18 cellular contexts compared by ENCODE assay signal in genomic region chr1:83065952-83066727, GRCh38.
A peak's percentile ranks its signal among the peaks of the same experiment; 100 is the strongest.
DNase-seq lines count a peak whose midpoint lies in the region; ATAC-seq and TF ChIP-seq lines count a peak whose summit lies in the region.
"Had no signal": no experiment of that assay in that cellular context is flagged by ENCODE, and none has a peak within 500 bp of the region (broad histone marks: within the 10 kb centered on the region; RNA-seq: fewer than 3 reads in every experiment).

No MANE protein-coding gene starts in this region.

- no peak overlapping the region for H3K4me3 ChIP-seq in HUES6 (ENCODE audit: low read depth, low read length)
- H3K4me3 ChIP-seq in endodermal cell (ENCODE audit: low read length): no peak overlapping the region
- H3K4me3 ChIP-seq: SJSA1 had no signal

- no peak overlapping the region for H3K9ac ChIP-seq in HUES6 (ENCODE audit: low read length)
- no peak overlapping the region for H3K9ac ChIP-seq in endodermal cell (ENCODE audit: extremely low read depth, low read length, poor library complexity, severe bottlenecking)
- H3K9ac ChIP-seq: KMS-11 had no signal

- H3K4me1 Mint-ChIP-seq in WTC11: peaks cover 30% of the 10 kb centered on the region
- H3K4me1 Mint-ChIP-seq in endodermal cell: no peaks in the 10 kb centered on the region

- H3K27me3 Mint-ChIP-seq in WTC11 (ENCODE audit: low read depth) (no peaks in the 10 kb centered on the region), endodermal cell (ENCODE audit: insufficient read depth) (no peaks in the 10 kb centered on the region)

- H3K27ac Mint-ChIP-seq in WTC11: no peak overlapping the region
- peak overlapping the region; percentile 58 for H3K27ac Mint-ChIP-seq in endodermal cell

- TF ChIP-seq CTCF in WTC11 (IDR thresholded peaks at IDR 0.05): no peak
- TF ChIP-seq CTCF in endodermal cell (conservative IDR thresholded peaks at IDR 0.05): no peak

- H3K9me3 Mint-ChIP-seq in WTC11 (peaks cover 11% of the 10 kb centered on the region; the same call in 1 of the 2 replicates), endodermal cell (no peaks in the 10 kb centered on the region)

- DNase-seq in WTC11 (ENCODE audit: low spot score) (peak; percentile 10), endodermal cell (no peak), lung microvascular endothelial cell (ENCODE audit: low read depth in 2 of 2) (peak; percentile 1 to 11), T1000 (lab: John Stamatoyannopoulos, UW) (no peak), NCI-H2171 treated with DMSO at 0.1 percent for 48 hours (lab: John Stamatoyannopoulos, UW) (no peak)
- DNase-seq: ACHN, GDM1, HCEC 1CT, MV-4-11, NCI-H187, NCI-H345, NCI-H526 had no signal

- CTCF ChIA-PET in WTC11 (lab: Charles Lee): interaction anchor here (1.0 kb wide), 1 partner anchor 795 kb away, joined by 3 read pairs; no protein-coding TSS in a partner anchor

- peak; percentile 67 for ATAC-seq in WTC11
- ATAC-seq in GM19455 (IDR thresholded peaks at IDR 0.05; ENCODE audit: unreplicated experiment): no peak
- ATAC-seq: Panc1 had no signal

- WGBS in endodermal cell (ENCODE audit: insufficient coverage in 1 of 2, insufficient read length in 1 of 2), 2 experiments: 93 to 94% methylated on average over 2 of the region's 2 CpGs

- POLR2A ChIA-PET in WTC11 (lab: Charles Lee): no interaction called here

- H3K36me3 Mint-ChIP-seq in WTC11: 0 out of 2 replicates have a peak, but pooled peaks cover 2% of the 10 kb centered on the region
- peaks cover 9% of the 10 kb centered on the region for H3K36me3 Mint-ChIP-seq in endodermal cell (ENCODE audit: low read depth)

- H3K27me3 ChIP-seq in HUES6 (ENCODE audit: control insufficient read depth, insufficient read depth, low read length): no peaks in the 10 kb centered on the region
- H3K27me3 ChIP-seq in endodermal cell (ENCODE audit: control insufficient read depth, insufficient read depth, low read length, poor library complexity, severe bottlenecking): no peaks in the 10 kb centered on the region
- H3K27me3 ChIP-seq: SJSA1 had no signal

- H3K9me3 ChIP-seq in HUES6 (ENCODE audit: control insufficient read depth, insufficient read depth, low read depth, low read length) (no peaks in the 10 kb centered on the region), endodermal cell (ENCODE audit: control insufficient read depth, low read length) (peaks cover 11% of the 10 kb centered on the region)
- H3K9me3 ChIP-seq: SJSA1 had no signal

- H3K36me3 ChIP-seq in HUES6 (ENCODE audit: control insufficient read depth, insufficient read depth, low read length) (no peaks in the 10 kb centered on the region), endodermal cell (ENCODE audit: control insufficient read depth, insufficient read depth, low read length) (no peaks in the 10 kb centered on the region)
- H3K36me3 ChIP-seq: SJSA1 had no signal

- H3K4me3 Mint-ChIP-seq in WTC11 (no peak overlapping the region), endodermal cell (no peak overlapping the region)

- H3K27ac ChIP-seq in HUES6 (ENCODE audit: low read depth, low read length) (0 out of 2 replicates have a peak overlapping the region, but pooled peaks have one; percentile 21), endodermal cell (ENCODE audit: low read depth, low read length) (no peak overlapping the region)
- H3K27ac ChIP-seq: C4-2B, KMS-11, SJSA1 had no signal

- H3K4me1 ChIP-seq in HUES6 (ENCODE audit: control insufficient read depth, insufficient read depth, low read length): peaks cover 5% of the 10 kb centered on the region; the same call in 1 of the 2 replicates
- no peaks in the 10 kb centered on the region for H3K4me1 ChIP-seq in endodermal cell (ENCODE audit: control insufficient read depth, insufficient read depth, low read length)
- H3K4me1 ChIP-seq: SJSA1 had no signal

TF ChIP-seq in WTC11, 78 proteins besides CTCF, POLR2A, EP300 and RAD21:
- TF ChIP-seq MXD4 (CRISPR knock-in tag; IDR thresholded peaks at IDR 0.05; ENCODE audit: borderline replicate concordance) (no peak), ATF3 (CRISPR knock-in tag; conservative IDR thresholded peaks at IDR 0.05) (no peak), ERG (CRISPR knock-in tag; IDR thresholded peaks at IDR 0.05) (no peak), ZNF263 (CRISPR knock-in tag; IDR thresholded peaks at IDR 0.05; ENCODE audit: low read depth) (no peak), ETV6 (CRISPR knock-in tag; IDR thresholded peaks at IDR 0.05) (no peak), TEAD1 (CRISPR knock-in tag; IDR thresholded peaks at IDR 0.05) (no peak), NFE2L1 (CRISPR knock-in tag; IDR thresholded peaks at IDR 0.05) (no peak), SMAD3 (CRISPR knock-in tag; IDR thresholded peaks at IDR 0.05; ENCODE audit: borderline replicate concordance) (no peak), GRHL2 (CRISPR knock-in tag; IDR thresholded peaks at IDR 0.05; ENCODE audit: insufficient replicate concordance, severe bottlenecking) (no peak), NFATC4 (CRISPR knock-in tag; IDR thresholded peaks at IDR 0.05) (no peak), ZNF532 (CRISPR knock-in tag; IDR thresholded peaks at IDR 0.05; ENCODE audit: borderline replicate concordance) (no peak), ZNF232 (CRISPR knock-in tag; IDR thresholded peaks at IDR 0.05) (no peak), GABPB1 (CRISPR knock-in tag; IDR thresholded peaks at IDR 0.05) (no peak), USF1 (CRISPR knock-in tag; IDR thresholded peaks at IDR 0.05) (no peak), HMGXB4 (CRISPR knock-in tag; IDR thresholded peaks at IDR 0.05) (no peak), SMAD4 (CRISPR knock-in tag; IDR thresholded peaks at IDR 0.05) (no peak)

Comparison
In these comparisons a context has a peak if more than half of its experiments do, and no peak if none do; other contexts are left out.
1. DNase-seq: peak in WTC11 (single experiment) and lung microvascular endothelial cell (2 of 2); none in endodermal cell (single experiment), T1000 (single experiment) and NCI-H2171 treated with DMSO at 0.1 percent for 48 hours (single experiment).